Comparison of ENCODE assay signal across 8 cellular contexts in the genomic region with DNA sequence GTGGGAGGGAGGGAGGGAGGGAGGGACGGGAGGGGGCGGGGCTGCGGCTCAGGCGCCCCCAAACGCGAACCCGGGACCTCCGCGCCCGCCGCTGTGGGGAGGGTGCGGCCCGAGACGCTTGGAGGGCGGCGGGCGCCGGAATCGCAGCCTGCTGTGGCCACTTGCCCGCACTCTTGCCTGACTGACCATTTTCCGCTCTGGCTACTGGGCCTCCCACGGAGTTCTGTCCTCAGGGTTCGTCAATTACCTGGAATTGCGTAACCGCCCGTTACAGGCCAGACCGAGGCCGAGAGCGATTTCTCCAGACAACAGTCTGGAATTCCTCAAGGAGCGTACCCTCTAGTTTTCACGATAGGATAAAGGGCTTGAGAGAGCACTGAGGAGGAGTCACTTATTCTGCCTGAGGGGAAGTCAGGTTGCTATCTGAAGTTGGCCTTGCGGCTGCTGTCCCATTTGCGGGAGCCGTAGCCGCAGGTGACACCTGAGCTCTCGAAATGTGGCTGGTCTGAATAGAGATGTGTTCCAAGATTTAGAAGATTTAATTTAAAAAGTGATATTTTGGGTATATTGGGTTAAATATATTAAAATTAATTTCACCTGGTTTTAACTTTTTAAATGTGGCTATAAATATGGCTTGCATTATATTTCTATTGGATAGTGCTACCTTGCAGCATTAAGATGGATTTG. TPM values are rescaled to one million over a fixed set of nuclear protein-coding genes. Genes with fewer than 3 reads are reported as not detected.
DNase-seq lines count a peak whose midpoint lies in the region; ATAC-seq, FAIRE-seq and TF ChIP-seq lines count a peak whose summit lies in the region.

No MANE protein-coding gene starts in this region.

- no peak for DNase-seq in CD8-positive, alpha-beta T cell
- DNase-seq in RWPE1 (ENCODE audit: low spot score): peak; percentile 45
- no peak for DNase-seq in H1 (ENCODE audit: low read depth in 1 of 2, low spot score in 2 of 2)
- peak in 1 of 2 experiments; percentile 46 for DNase-seq in mesothelial cell of epicardium (ENCODE audit: low spot score in 2 of 2, unreplicated experiment in 2 of 2)
- DNase-seq in urothelium cell line (ENCODE audit: low spot score): peak; percentile 61
- no peak for DNase-seq in DMS 273 treated with DMSO at 0.1 percent for 48 hours (lab: John Stamatoyannopoulos, UW)

- H3K4me3 Mint-ChIP-seq in CD8-positive, alpha-beta T cell: peak overlapping the region; percentile 85
- peak overlapping the region; percentile 91 for H3K4me3 Mint-ChIP-seq in mesothelial cell of epicardium

- no peak overlapping the region for H2AK5ac ChIP-seq in H1 (ENCODE audit: low read depth, low read length)

- peaks cover 4% of the 10 kb centered on the region for H3K23me2 ChIP-seq in H1 (ENCODE audit: low read depth, low read length)

- CTCF ChIA-PET in CD8-positive, alpha-beta T cell (lab: Charles Lee): no interaction called here
- CTCF ChIA-PET in RWPE1 (lab: Yijun Ruan, JAX): no interaction called here
- CTCF ChIA-PET in H1 (lab: Charles Lee; ENCODE audit: partially characterized antibody): interaction anchor here (0.8 kb wide), 1 partner anchor 64 kb away, joined by 3 read pairs; no protein-coding TSS in a partner anchor

- peak overlapping the region; percentile 93 for H2AFZ ChIP-seq in H1 (ENCODE audit: low read length)

- peaks cover 28% of the 10 kb centered on the region for H3K36me3 Mint-ChIP-seq in CD8-positive, alpha-beta T cell
- peaks cover 10% of the 10 kb centered on the region for H3K36me3 Mint-ChIP-seq in mesothelial cell of epicardium

- no peaks in the 10 kb centered on the region for H4K20me1 ChIP-seq in H1 (replicated peaks in 1 of 2; ENCODE audit: control insufficient read depth in 1 of 2, insufficient read depth in 2 of 2, low read length in 2 of 2)

- no peak overlapping the region for H2BK120ac ChIP-seq in H1 (replicated peaks; ENCODE audit: low read depth, low read length)

- TF ChIP-seq EP300 in H1 (IDR thresholded peaks at IDR 0.05; ENCODE audit: borderline replicate concordance in 1 of 2, low read depth in 2 of 2, low read length in 2 of 2): no peak

- no peak overlapping the region for H4K91ac ChIP-seq in H1 (replicated peaks; ENCODE audit: insufficient read length, low read length)

- no peak overlapping the region for H3K14ac ChIP-seq in H1 (ENCODE audit: insufficient read length)

- ATAC-seq in CD8-positive, alpha-beta T cell: no peak
- peak; percentile 51 for ATAC-seq in GM19372 (IDR thresholded peaks at IDR 0.05; ENCODE audit: low read depth, unreplicated experiment)
- ATAC-seq in HG03521 (IDR thresholded peaks at IDR 0.05; ENCODE audit: unreplicated experiment): peak; percentile 42

- peak overlapping the region; percentile 25 for H3K56ac ChIP-seq in H1 (replicated peaks; ENCODE audit: insufficient read length, low read depth, low read length)

- peak overlapping the region; percentile 87 for H3K27ac Mint-ChIP-seq in CD8-positive, alpha-beta T cell
- peak overlapping the region; percentile 97 for H3K27ac Mint-ChIP-seq in mesothelial cell of epicardium

- peak overlapping the region; percentile 57 for H3K27ac ChIP-seq in CD8-positive, alpha-beta T cell (ENCODE audit: low read depth, low read length)
- peak overlapping the region; percentile 94 for H3K27ac ChIP-seq in RWPE1
- H3K27ac ChIP-seq in H1 (ENCODE audit: low read depth, low read length): no peak overlapping the region

- H3K36me3 ChIP-seq in CD8-positive, alpha-beta T cell (ENCODE audit: insufficient read depth, low read length): peaks cover 12% of the 10 kb centered on the region
- no peaks in the 10 kb centered on the region for H3K36me3 ChIP-seq in H1 (ENCODE audit: control insufficient read depth in 2 of 4, insufficient read depth in 4 of 4, low read length in 3 of 4)

- H3K79me1 ChIP-seq in H1 (ENCODE audit: low read depth, low read length): no peaks in the 10 kb centered on the region

- no peak for TF ChIP-seq POLR2A in H1 (IDR thresholded peaks at IDR 0.05; ENCODE audit: control extremely low read depth in 1 of 2, low read depth in 2 of 2, low read length in 2 of 2)

- WGBS in H1 (ENCODE audit: extremely low coverage in 1 of 2, insufficient coverage in 1 of 2, insufficient read length in 1 of 2, insufficient replicate concordance in 2 of 2, low coverage in 1 of 2, low lambda C conversion rate in 2 of 2, missing lambda C conversion rate in 1 of 2), 2 experiments: 11% methylated on average over 20 of the region's 36 CpGs; no CpG with 5 or more reads in 1 of the 2 experiments

- H4K5ac ChIP-seq in H1 (ENCODE audit: insufficient read length, low read depth, low read length): peak overlapping the region; percentile 1

- peak in 1 of 2 experiments; percentile 3; a peak in 1 of 4 replicates for TF ChIP-seq RAD21 in H1 (IDR thresholded peaks at IDR 0.05 in 1 of 2, conservative IDR thresholded peaks at IDR 0.05 in 1 of 2; ENCODE audit: low read depth in 2 of 2, low read length in 2 of 2)

- no peak overlapping the region for H3K18ac ChIP-seq in H1 (ENCODE audit: extremely low read depth, low read length)

- TF ChIP-seq CTCF in CD8-positive, alpha-beta T cell (IDR thresholded peaks at IDR 0.05): no peak
- TF ChIP-seq CTCF in RWPE1 (conservative IDR thresholded peaks at IDR 0.05; ENCODE audit: low read depth) (no peak), H1 (IDR thresholded peaks at IDR 0.05; ENCODE audit: control extremely low read depth in 1 of 3, insufficient read depth in 1 of 3, low read depth in 1 of 3, low read length in 3 of 3) (no peak), mesothelial cell of epicardium (IDR thresholded peaks at IDR 0.05; ENCODE audit: unreplicated experiment) (no peak)

- no peak overlapping the region for H2BK20ac ChIP-seq in H1 (ENCODE audit: low read length)

- H3K4me1 Mint-ChIP-seq in CD8-positive, alpha-beta T cell (ENCODE audit: low read depth): peaks cover 43% of the 10 kb centered on the region
- H3K4me1 Mint-ChIP-seq in mesothelial cell of epicardium: peaks cover 31% of the 10 kb centered on the region

- peaks cover 26% of the 10 kb centered on the region for H3K4me1 ChIP-seq in CD8-positive, alpha-beta T cell (ENCODE audit: insufficient read depth, low read length)
- H3K4me1 ChIP-seq in H1 (replicated peaks in 1 of 4; ENCODE audit: control insufficient read depth in 3 of 4, insufficient read depth in 4 of 4, low read length in 3 of 4): peaks cover 0 to 4% (median 1%) of the 10 kb centered on the region in 4 experiments; a peak in 2 of 7 replicates

- H2BK12ac ChIP-seq in H1 (ENCODE audit: low read depth, low read length): no peak overlapping the region

- no peaks in the 10 kb centered on the region for H3K27me3 Mint-ChIP-seq in CD8-positive, alpha-beta T cell (ENCODE audit: low read depth)
- no peaks in the 10 kb centered on the region for H3K27me3 Mint-ChIP-seq in mesothelial cell of epicardium (ENCODE audit: low read depth)

- peak overlapping the region in 3 of 4 experiments; percentile 31 to 53 (median 35); a peak in 5 of 7 replicates for H3K9ac ChIP-seq in H1 (replicated peaks in 1 of 4; ENCODE audit: extremely low read depth in 1 of 4, low read depth in 3 of 4, low read length in 3 of 4)

- H3K4me2 ChIP-seq in H1 (ENCODE audit: insufficient read depth in 1 of 2, low read depth in 2 of 2, low read length in 2 of 2): peak overlapping the region; percentile 89 to 92

- no peaks in the 10 kb centered on the region for H3K9me3 Mint-ChIP-seq in CD8-positive, alpha-beta T cell
- no peaks in the 10 kb centered on the region for H3K9me3 Mint-ChIP-seq in mesothelial cell of epicardium

- no peak overlapping the region for H3K4ac ChIP-seq in H1 (replicated peaks; ENCODE audit: insufficient read length, low read depth, low read length)

- no peak for FAIRE-seq in H1 (lab: Jason Lieb, UNC)
- no peak for FAIRE-seq in urothelium cell line (lab: Jason Lieb, UNC)

- H3K4me3 ChIP-seq in CD8-positive, alpha-beta T cell (ENCODE audit: low read depth, low read length): peak overlapping the region; percentile 68
- peak overlapping the region; percentile 55 to 93 (median 90) for H3K4me3 ChIP-seq in H1 (ENCODE audit: extremely low read depth in 1 of 4, insufficient read depth in 2 of 4, low read depth in 3 of 4, low read length in 4 of 4)

- no peak overlapping the region for H3K23ac ChIP-seq in H1 (ENCODE audit: insufficient read length)

- H3K79me2 ChIP-seq in H1 (ENCODE audit: control insufficient read depth in 1 of 2, insufficient read depth in 2 of 2, low read length in 2 of 2): no peaks in the 10 kb centered on the region

- H2BK5ac ChIP-seq in H1 (ENCODE audit: low read depth, low read length): no peak overlapping the region; the same call in 1 of the 2 replicates

- no peaks in the 10 kb centered on the region for H3K27me3 ChIP-seq in CD8-positive, alpha-beta T cell (ENCODE audit: insufficient read depth, low read length)
- H3K27me3 ChIP-seq in H1 (replicated peaks in 1 of 4; ENCODE audit: control insufficient read depth in 3 of 4, extremely low read depth in 1 of 4, insufficient read depth in 3 of 4, low read length in 3 of 4): peaks cover 0 to 3% (median 1%) of the 10 kb centered on the region in 4 experiments; a peak in 2 of 7 replicates

- no peaks in the 10 kb centered on the region for H3K9me3 ChIP-seq in CD8-positive, alpha-beta T cell (ENCODE audit: low read length)
- H3K9me3 ChIP-seq in H1 (ENCODE audit: insufficient read depth in 2 of 2, low read depth in 1 of 2, low read length in 1 of 2): no peaks in the 10 kb centered on the region

- H2BK15ac ChIP-seq in H1 (ENCODE audit: low read length): no peak overlapping the region

- peak overlapping the region; percentile 45 for H4K8ac ChIP-seq in H1 (ENCODE audit: extremely low read depth, insufficient read depth, low read length)

- POLR2A ChIA-PET in CD8-positive, alpha-beta T cell (lab: Charles Lee): no interaction called here
- POLR2A ChIA-PET in RWPE1 (lab: Yijun Ruan, JAX; ENCODE audit: low non-redundant PET): no interaction called here
- POLR2A ChIA-PET in H1 (lab: Charles Lee; ENCODE audit: partially characterized antibody): no interaction called here

- intact Hi-C loops in CD8-positive, alpha-beta T cell (cut with DNase I, micrococcal nuclease): loop anchor here in 1 of 2 experiments (2.0 to 5.0 kb wide), 3 partner anchors 154 to 244 kb away; partner anchors contain the start of genes CCDC184 and SENP1

TF ChIP-seq in H1, 55 proteins besides CTCF, POLR2A, EP300 and RAD21 (continues in another document):
- TF ChIP-seq NRF1 (IDR thresholded peaks at IDR 0.05; ENCODE audit: low read depth, low read length) (no peak), PHF8 (conservative IDR thresholded peaks at IDR 0.05; ENCODE audit: low read depth, low read length) (no peak; the same call in none of the 2 replicates)

RNA-seq across cellular contexts. Expression of gene ZNF641, which starts 0.4 kb away (rescaled TPM):
- 10 to 100 TPM; 12.1 to 12.3 TPM for total RNA-seq in CD8-positive, alpha-beta T cell
- total RNA-seq in H1 (2021; fragmentation: NEBNext Ultra II Directional; extraction: Animal tissue kit (Norgen Biotek cat#: 25700)): 6.2 and 7.8 TPM in 2 replicates
- 1.5 and 2.4 TPM in 2 replicates for polyA plus RNA-seq in H1 (2011; rRNA removed)
- polyA plus RNA-seq in H1 (2011; cell fraction: cytosol; rRNA removed): 2.1 TPM
- polyA plus RNA-seq in H1 (2011; cell fraction: nucleus; rRNA removed): 3.4 TPM
- polyA plus RNA-seq in H1 (2012, experiment 1 of 2): 3.4 to 5.0 TPM (median 4.1 TPM) in 4 replicates
- 1.4 TPM for polyA plus RNA-seq in H1 (2012, experiment 2 of 2)
- 3.0 TPM for polyA plus RNA-seq in H1 (2013, experiment 1 of 2)
- polyA plus RNA-seq in H1 (2013, experiment 2 of 2): 3.4 TPM
- 7.4 and 8.0 TPM in 2 replicates for polyA minus RNA-seq in H1 (2011; rRNA and poly(A)+ RNA removed)
- 3.8 TPM for polyA minus RNA-seq in H1 (2011; cell fraction: cytosol; rRNA and poly(A)+ RNA removed)
- 11.6 TPM for polyA minus RNA-seq in H1 (2011; cell fraction: nucleus; rRNA and poly(A)+ RNA removed)
- 30.2 to 38.0 TPM (median 36.1 TPM) in 3 replicates for total RNA-seq in mesothelial cell of epicardium

Comparison
In these comparisons a context has a peak if more than half of its experiments do, and no peak if none do; other contexts are left out.
1. DNase-seq: peak in RWPE1 (single experiment) and urothelium cell line (single experiment); none in CD8-positive, alpha-beta T cell (0 of 7), H1 (0 of 2) and DMS 273 treated with DMSO at 0.1 percent for 48 hours (single experiment).